ENCODE assay signal across 26 cellular contexts in genomic region chrX:15236146-15236545, GRCh38.
"Had no signal": no experiment of that assay in that cellular context is flagged by ENCODE, and none has a peak within 500 bp of the region (broad histone marks: within the 10 kb centered on the region; RNA-seq: fewer than 3 reads in every experiment).

No MANE protein-coding gene starts in this region.

- H3K4me3 ChIP-seq: esophagus squamous epithelium, gastrocnemius medialis, heart right ventricle, left lung, lower lobe of right lung, mucosa of descending colon had no signal

- ATAC-seq: effector memory CD8-positive, alpha-beta T cell; esophagus mucosa; gastrocnemius medialis; heart right ventricle; left cardiac atrium; left lung; left ventricle myocardium superior; lower lobe of right lung; mucosa of descending colon; naive thymus-derived CD8-positive, alpha-beta T cell had no signal

- DNase-seq: cortex of kidney; effector CD8-positive, alpha-beta T cell; effector memory CD8-positive, alpha-beta T cell; endodermal cell; erythroblast; esophagus squamous epithelium; foreskin fibroblast; foreskin melanocyte; gastrocnemius medialis; glutamatergic neuron; head of caudate nucleus; heart right ventricle; hippocampal formation; left cardiac atrium; left lung; left ventricle myocardium superior; lower lobe of right lung; mesenchymal stem cell; mucosa of descending colon; naive B cell; naive thymus-derived CD8-positive, alpha-beta T cell had no signal

- H3K36me3 ChIP-seq: esophagus squamous epithelium, gastrocnemius medialis, heart right ventricle, left lung, lower lobe of right lung had no signal

- H3K27ac ChIP-seq: epithelial cell of prostate, esophagus squamous epithelium, gastrocnemius medialis, heart right ventricle, left lung, lower lobe of right lung had no signal

- FAIRE-seq: endometrium, islet of Langerhans, keratinocyte had no signal

- H3K27me3 ChIP-seq: esophagus squamous epithelium, gastrocnemius medialis, left lung had no signal

- H3K9me3 ChIP-seq: esophagus squamous epithelium, gastrocnemius medialis, heart right ventricle, left lung, lower lobe of right lung, mucosa of descending colon had no signal

- H3K4me1 ChIP-seq: esophagus squamous epithelium, gastrocnemius medialis, heart right ventricle, left lung, lower lobe of right lung had no signal
